Comparison of ENCODE assay signal across 2 cellular contexts in the genomic region with DNA sequence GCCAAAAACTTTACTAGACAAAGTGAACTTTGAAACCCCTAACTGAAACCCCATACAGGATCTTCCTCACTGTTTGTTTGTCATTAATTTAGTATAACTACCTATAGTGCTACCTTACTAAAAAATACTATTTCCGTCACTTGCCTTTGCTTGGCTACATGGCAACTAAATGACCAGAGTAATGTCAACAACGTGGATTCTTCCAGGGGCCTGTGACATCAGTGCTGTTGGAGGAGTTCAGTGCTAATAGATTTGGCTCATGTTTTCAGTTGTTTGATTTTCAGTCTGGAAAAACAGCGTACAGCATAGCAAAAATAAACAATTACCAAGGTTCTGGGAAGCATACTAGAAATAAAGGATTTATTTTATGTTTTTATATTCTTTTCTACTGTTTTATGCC.
TF ChIP-seq lines count a peak whose summit lies in the region.

No MANE protein-coding gene starts in this region.

TF ChIP-seq in SK-N-SH, 30 proteins besides CTCF, POLR2A, EP300 and RAD21 (continued from another document):
- TF ChIP-seq REST (IDR thresholded peaks at IDR 0.05; ENCODE audit: low read depth, low read length) = no peak
- no peak for TF ChIP-seq TEAD4 (IDR thresholded peaks at IDR 0.05; ENCODE audit: borderline replicate concordance, insufficient read depth)
- TF ChIP-seq, protein P1, sequence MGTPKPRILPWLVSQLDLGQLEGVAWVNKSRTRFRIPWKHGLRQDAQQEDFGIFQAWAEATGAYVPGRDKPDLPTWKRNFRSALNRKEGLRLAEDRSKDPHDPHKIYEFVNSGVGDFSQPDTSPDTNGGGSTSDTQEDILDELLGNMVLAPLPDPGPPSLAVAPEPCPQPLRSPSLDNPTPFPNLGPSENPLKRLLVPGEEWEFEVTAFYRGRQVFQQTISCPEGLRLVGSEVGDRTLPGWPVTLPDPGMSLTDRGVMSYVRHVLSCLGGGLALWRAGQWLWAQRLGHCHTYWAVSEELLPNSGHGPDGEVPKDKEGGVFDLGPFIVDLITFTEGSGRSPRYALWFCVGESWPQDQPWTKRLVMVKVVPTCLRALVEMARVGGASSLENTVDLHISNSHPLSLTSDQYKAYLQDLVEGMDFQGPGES (IDR thresholded peaks at IDR 0.05; ENCODE audit: low read depth, low read length) = no peak
- no peak for TF ChIP-seq FOSL2 (IDR thresholded peaks at IDR 0.05; ENCODE audit: borderline replicate concordance, low read depth)
- no peak for TF ChIP-seq RXRA (IDR thresholded peaks at IDR 0.05; ENCODE audit: borderline replicate concordance, low read depth)
- no peak for TF ChIP-seq MXI1 (IDR thresholded peaks at IDR 0.05; ENCODE audit: low read depth, low read length)
- TF ChIP-seq FOXJ3 (CRISPR knock-in tag; IDR thresholded peaks at IDR 0.05) = no peak
- TF ChIP-seq EZH2phosphoT487 (IDR thresholded peaks at IDR 0.05; ENCODE audit: borderline replicate concordance, low read depth) = no peak
- no peak for TF ChIP-seq RCOR1 (IDR thresholded peaks at IDR 0.05; ENCODE audit: low read length)
- TF ChIP-seq CHD2 (IDR thresholded peaks at IDR 0.05; ENCODE audit: low read length, partially characterized antibody) = no peak
- TF ChIP-seq ELF1 (IDR thresholded peaks at IDR 0.05) = no peak
- TF ChIP-seq SIN3A (IDR thresholded peaks at IDR 0.05; ENCODE audit: borderline replicate concordance, low read depth, low read length) = no peak
- TF ChIP-seq, protein P2, sequence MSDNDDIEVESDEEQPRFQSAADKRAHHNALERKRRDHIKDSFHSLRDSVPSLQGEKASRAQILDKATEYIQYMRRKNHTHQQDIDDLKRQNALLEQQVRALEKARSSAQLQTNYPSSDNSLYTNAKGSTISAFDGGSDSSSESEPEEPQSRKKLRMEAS (IDR thresholded peaks at IDR 0.05; ENCODE audit: low read depth) = no peak
- no peak for TF ChIP-seq PBX3 (IDR thresholded peaks at IDR 0.05)
- no peak for TF ChIP-seq USF2 (IDR thresholded peaks at IDR 0.05; ENCODE audit: borderline replicate concordance, low read depth, low read length)
- no peak for TF ChIP-seq GABPA (IDR thresholded peaks at IDR 0.05; ENCODE audit: low read depth)
- TF ChIP-seq POLR2AphosphoS5 (IDR thresholded peaks at IDR 0.05; ENCODE audit: low read depth, low read length) = no peak
- TF ChIP-seq, protein P3, sequence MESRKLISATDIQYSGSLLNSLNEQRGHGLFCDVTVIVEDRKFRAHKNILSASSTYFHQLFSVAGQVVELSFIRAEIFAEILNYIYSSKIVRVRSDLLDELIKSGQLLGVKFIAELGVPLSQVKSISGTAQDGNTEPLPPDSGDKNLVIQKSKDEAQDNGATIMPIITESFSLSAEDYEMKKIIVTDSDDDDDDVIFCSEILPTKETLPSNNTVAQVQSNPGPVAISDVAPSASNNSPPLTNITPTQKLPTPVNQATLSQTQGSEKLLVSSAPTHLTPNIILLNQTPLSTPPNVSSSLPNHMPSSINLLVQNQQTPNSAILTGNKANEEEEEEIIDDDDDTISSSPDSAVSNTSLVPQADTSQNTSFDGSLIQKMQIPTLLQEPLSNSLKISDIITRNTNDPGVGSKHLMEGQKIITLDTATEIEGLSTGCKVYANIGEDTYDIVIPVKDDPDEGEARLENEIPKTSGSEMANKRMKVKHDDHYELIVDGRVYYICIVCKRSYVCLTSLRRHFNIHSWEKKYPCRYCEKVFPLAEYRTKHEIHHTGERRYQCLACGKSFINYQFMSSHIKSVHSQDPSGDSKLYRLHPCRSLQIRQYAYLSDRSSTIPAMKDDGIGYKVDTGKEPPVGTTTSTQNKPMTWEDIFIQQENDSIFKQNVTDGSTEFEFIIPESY (IDR thresholded peaks at IDR 0.05; ENCODE audit: borderline replicate concordance, low read depth) = no peak

TF ChIP-seq in SK-N-SH treated with all-trans-retinoic acid at 6 μM for 48 hours, 23 proteins besides CTCF, POLR2A, EP300 and RAD21 (continued from another document):
- no peak for TF ChIP-seq ARNTL (CRISPR knock-in tag; IDR thresholded peaks at IDR 0.05; ENCODE audit: borderline replicate concordance, low read depth)
- TF ChIP-seq PATZ1 (CRISPR knock-in tag; IDR thresholded peaks at IDR 0.05; ENCODE audit: borderline replicate concordance) = no peak
- TF ChIP-seq ZFP3 (CRISPR knock-in tag; IDR thresholded peaks at IDR 0.05) = no peak
- TF ChIP-seq RARB (CRISPR knock-in tag; IDR thresholded peaks at IDR 0.05) = no peak
- no peak for TF ChIP-seq ESRRG (CRISPR knock-in tag; IDR thresholded peaks at IDR 0.05)
